8 cellular contexts compared by ENCODE assay signal in genomic region chr4:2261853-2262144, GRCh38. TPM values are rescaled to one million over a fixed set of nuclear protein-coding genes. Genes with fewer than 3 reads are reported as not detected.
DNase-seq lines count a peak whose midpoint lies in the region; ATAC-seq and TF ChIP-seq lines count a peak whose summit lies in the region.

MXD4 (minus strand) TSS chr4:2262109; CDS start chr4:2261980, 129 bp downstream.

- H3K4me3 ChIP-seq in CD8-positive, alpha-beta T cell (ENCODE audit: low read depth, low read length) = peak within 1 kb of the TSS; percentile 90
- H3K4me3 ChIP-seq in iPS-18c (ENCODE audit: insufficient read depth, low read depth, low read length) = peak within 1 kb of the TSS; percentile 66

- no peaks in the 10 kb centered on the region for H3K27me3 Mint-ChIP-seq in CD8-positive, alpha-beta T cell (ENCODE audit: low read depth)
- H3K27me3 Mint-ChIP-seq in stimulated activated memory B cell treated with anti-CD40 and anti-IgM and Interleukin-4, amounts not matched to agents 10 μg/mL and 1 μg/mL and 100 μg/mL, for 72 hours = no peaks in the 10 kb centered on the region

- peak within 1 kb of the TSS; percentile 78 for H3K4me3 Mint-ChIP-seq in CD8-positive, alpha-beta T cell
- H3K4me3 Mint-ChIP-seq in stimulated activated memory B cell treated with anti-CD40 and anti-IgM and Interleukin-4, amounts not matched to agents 10 μg/mL and 1 μg/mL and 100 μg/mL, for 72 hours = peak within 1 kb of the TSS; percentile 83

- no peaks in the 10 kb centered on the region for H3K36me3 ChIP-seq in CD8-positive, alpha-beta T cell (ENCODE audit: insufficient read depth, low read length)

- H3K4me1 Mint-ChIP-seq in CD8-positive, alpha-beta T cell (ENCODE audit: low read depth) = peaks cover 18% of the 10 kb centered on the region
- H3K4me1 Mint-ChIP-seq in stimulated activated memory B cell treated with anti-CD40 and anti-IgM and Interleukin-4, amounts not matched to agents 10 μg/mL and 1 μg/mL and 100 μg/mL, for 72 hours = peaks cover 24% of the 10 kb centered on the region

- peaks cover 25% of the 10 kb centered on the region for H3K4me1 ChIP-seq in CD8-positive, alpha-beta T cell (ENCODE audit: insufficient read depth, low read length)

- TF ChIP-seq CTCF in CD8-positive, alpha-beta T cell (IDR thresholded peaks at IDR 0.05) = no peak

- intact Hi-C loops in CD8-positive, alpha-beta T cell (cut with DNase I, micrococcal nuclease) = loop anchor here (1.0 to 5.0 kb wide), 11 partner anchors 19 to 275 kb away; partner anchors contain the start of genes CFAP99 (in 2 of the 2), HAUS3 (in 2 of the 2), POLN (in 2 of the 2) and RNF4 (in 2 of the 2)

- peak within 1 kb of the TSS; percentile 85 for H3K27ac Mint-ChIP-seq in CD8-positive, alpha-beta T cell
- peak within 1 kb of the TSS; percentile 85 for H3K27ac Mint-ChIP-seq in stimulated activated memory B cell treated with anti-CD40 and anti-IgM and Interleukin-4, amounts not matched to agents 10 μg/mL and 1 μg/mL and 100 μg/mL, for 72 hours

- no peaks in the 10 kb centered on the region for H3K9me3 Mint-ChIP-seq in CD8-positive, alpha-beta T cell
- H3K9me3 Mint-ChIP-seq in stimulated activated memory B cell treated with anti-CD40 and anti-IgM and Interleukin-4, amounts not matched to agents 10 μg/mL and 1 μg/mL and 100 μg/mL, for 72 hours = no peaks in the 10 kb centered on the region

- DNase-seq in CD8-positive, alpha-beta T cell = no peak
- no peak for DNase-seq in amygdala (lab: John Stamatoyannopoulos, UW)
- DNase-seq in NCI-H446 (lab: John Stamatoyannopoulos, UW) = no peak
- no peak for DNase-seq in islet precursor cell

- ATAC-seq in CD8-positive, alpha-beta T cell = peak; percentile 0
- ATAC-seq in HG03095 (IDR thresholded peaks at IDR 0.05; ENCODE audit: unreplicated experiment) = peak; percentile 0
- ATAC-seq in stimulated activated memory B cell treated with anti-CD40 and anti-IgM and Interleukin-4, amounts not matched to agents 10 μg/mL and 1 μg/mL and 100 μg/mL, for 72 hours = peak; percentile 0

- H3K9me3 ChIP-seq in CD8-positive, alpha-beta T cell (ENCODE audit: low read length) = no peaks in the 10 kb centered on the region
- no peaks in the 10 kb centered on the region for H3K9me3 ChIP-seq in iPS-18c (ENCODE audit: control insufficient read depth, insufficient read depth, low read length)

- peak within 1 kb of the TSS; percentile 93 for H3K27ac ChIP-seq in CD8-positive, alpha-beta T cell (ENCODE audit: low read depth, low read length)
- H3K27ac ChIP-seq in angular gyrus (ENCODE audit: low read depth, low read length) = peak within 1 kb of the TSS; percentile 88

- H3K36me3 Mint-ChIP-seq in CD8-positive, alpha-beta T cell = peaks cover 10% of the 10 kb centered on the region
- no peaks in the 10 kb centered on the region for H3K36me3 Mint-ChIP-seq in stimulated activated memory B cell treated with anti-CD40 and anti-IgM and Interleukin-4, amounts not matched to agents 10 μg/mL and 1 μg/mL and 100 μg/mL, for 72 hours

- POLR2A ChIA-PET in CD8-positive, alpha-beta T cell (lab: Charles Lee) = interaction anchor here (0.7 to 2.4 kb wide), 16 partner anchors 9 to 207 kb away, joined by 3 to 26 read pairs (median 6); partner anchors contain the start of genes CFAP99, HAUS3, POLN and RNF4

- H3K27me3 ChIP-seq in CD8-positive, alpha-beta T cell (ENCODE audit: insufficient read depth, low read length) = no peaks in the 10 kb centered on the region

- CTCF ChIA-PET in CD8-positive, alpha-beta T cell (lab: Charles Lee) = interaction anchor here (0.6 to 1.0 kb wide), 4 partner anchors 20 to 151 kb away, joined by 3 to 7 read pairs (median 4); no protein-coding TSS in a partner anchor

RNA-seq across cellular contexts. Expression of gene MXD4, which starts in this region (rescaled TPM):
- 100 to 1,000 TPM; 175 to 178 TPM for total RNA-seq in CD8-positive, alpha-beta T cell
